Comparison of ENCODE assay signal across 8 cellular contexts in the genomic region with DNA sequence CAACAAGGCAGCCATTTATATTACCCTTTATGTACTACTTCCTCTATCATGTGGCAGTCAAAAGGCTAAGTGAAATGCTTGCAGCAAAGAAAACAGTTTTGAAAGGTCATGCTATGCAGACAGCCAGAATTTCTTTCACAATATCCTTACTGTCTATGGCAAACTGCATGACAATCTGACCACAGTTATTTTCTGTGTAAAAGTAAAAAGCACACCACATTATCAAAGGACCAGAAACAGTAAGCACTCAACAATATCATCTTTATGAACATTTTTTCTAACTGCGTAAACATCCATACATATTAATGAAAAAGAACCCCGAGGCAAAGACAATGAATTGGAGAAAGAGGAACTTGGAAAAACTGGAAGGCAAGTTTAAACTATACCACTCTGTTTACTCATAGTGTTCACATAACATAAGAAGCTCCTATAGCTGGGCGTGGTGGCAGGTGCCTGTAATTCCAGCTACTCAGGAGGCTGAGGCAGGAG. TPM values are rescaled to one million over a fixed set of nuclear protein-coding genes. Genes with fewer than 3 reads are reported as not detected.
DNase-seq lines count a peak whose midpoint lies in the region; ATAC-seq, FAIRE-seq and TF ChIP-seq lines count a peak whose summit lies in the region.

No MANE protein-coding gene starts in this region.

- H3K4me1 ChIP-seq in pancreas, result no peaks in the 10 kb centered on the region

- peak; percentile 94 for DNase-seq in GF-D8 (lab: John Stamatoyannopoulos, UW)
- peak; percentile 86 for DNase-seq in NOMO-1 treated with dmso at 0.1 percent for 144 hours (lab: John Stamatoyannopoulos, UW; ENCODE audit: unreplicated experiment)
- no peak for DNase-seq in dorsolateral prefrontal cortex
- DNase-seq in pancreas, result no peak
- no peak for DNase-seq in stimulated activated CD4-positive, alpha-beta T cell treated with anti-CD3 and anti-CD28 coated beads, Interleukin-12 subunit alpha, Interleukin-12 subunit beta, amount 100 ng/mL, for 4 hours
- no peak for DNase-seq in NK-92 treated with Interleukin-12 subunit alpha and Interleukin-12 subunit beta, amount 100 ng/mL, for 24 hours (lab: John Stamatoyannopoulos, UW)

- ATAC-seq in pancreas (peak in 3 of 4 donors; percentile 31 to 84 (median 75)), HG03521 (IDR thresholded peaks at IDR 0.05; ENCODE audit: unreplicated experiment) (no peak), GM18858 (IDR thresholded peaks at IDR 0.05; ENCODE audit: unreplicated experiment) (no peak)

- H3K27ac ChIP-seq in dorsolateral prefrontal cortex (peak overlapping the region in 46 of 59 donors; percentile 2 to 75 (median 50)), pancreas (peak overlapping the region in 1 of 4 donors; percentile 15)

- no peaks in the 10 kb centered on the region for H3K9me3 ChIP-seq in pancreas

- TF ChIP-seq CTCF in dorsolateral prefrontal cortex (IDR thresholded peaks at IDR 0.05 in 54 of 56, conservative IDR thresholded peaks at IDR 0.05 in 2 of 56; ENCODE audit: low read depth in 1 of 56, partially characterized antibody in 56 of 56) (no peak), pancreas (IDR thresholded peaks at IDR 0.05) (no peak)

- H3K27me3 ChIP-seq in dorsolateral prefrontal cortex (no peaks in the 10 kb centered on the region), pancreas (no peaks in the 10 kb centered on the region)

- H3K4me3 ChIP-seq in dorsolateral prefrontal cortex (peak overlapping the region in 9 of 59 donors; percentile 1 to 38 (median 15)), pancreas (no peak overlapping the region)

- FAIRE-seq in pancreas (lab: Jason Lieb, UNC), result no peak

- H3K36me3 ChIP-seq in pancreas, result no peaks in the 10 kb centered on the region

- WGBS in pancreas, 2 donors, result 92 to 94% methylated on average over 3 of the region's 3 CpGs

- intact Hi-C loops in dorsolateral prefrontal cortex (cut with DNase I) (no loop called here), pancreas (cut with DNase I) (no loop called here)

RNA-seq across cellular contexts. Expression of a gene that starts 47.9 kb away (rescaled TPM):
- total RNA-seq in dorsolateral prefrontal cortex (100 to 1,000 TPM in 1 of 120 experiments, 10 to 100 TPM in 119; 36.8 to 102 (median 70.6) TPM), pancreas (10 to 100 TPM; 23.0 to 36.4 (median 25.4) TPM)
- 1 to 10 TPM; 8.2 to 9.7 TPM for polyA plus RNA-seq in pancreas

Comparison
In these comparisons a context has a peak if more than half of its experiments do, and no peak if none do; other contexts are left out.
1. DNase-seq: peak in GF-D8 (single experiment) and NOMO-1 treated with dmso at 0.1 percent for 144 hours (single experiment); none in dorsolateral prefrontal cortex (0 of 10), pancreas (0 of 6), stimulated activated CD4-positive, alpha-beta T cell treated with anti-CD3 and anti-CD28 coated beads, Interleukin-12 subunit alpha, Interleukin-12 subunit beta, amount 100 ng/mL, for 4 hours (single experiment) and NK-92 treated with Interleukin-12 subunit alpha and Interleukin-12 subunit beta, amount 100 ng/mL, for 24 hours (single experiment).
2. ATAC-seq: peak in pancreas (3 of 4); none in HG03521 (single experiment) and GM18858 (single experiment).